11 cellular contexts compared by ENCODE assay signal in genomic region chr7:24668922-24669635, GRCh38.
A peak's percentile ranks its signal among the peaks of the same experiment; 100 is the strongest.
DNase-seq lines count a peak whose midpoint lies in the region; ATAC-seq, FAIRE-seq and TF ChIP-seq lines count a peak whose summit lies in the region.
"Had no signal": no experiment of that assay in that cellular context is flagged by ENCODE, and none has a peak within 500 bp of the region (broad histone marks: within the 10 kb centered on the region; RNA-seq: fewer than 3 reads in every experiment).

No MANE protein-coding gene starts in this region.

- intact Hi-C loops in gastrocnemius medialis (cut with DNase I; ENCODE audit: low total_unique reads): loop anchor here (5.0 kb wide), 1 partner anchor 92 kb away; no protein-coding TSS in a partner anchor

- FAIRE-seq in H54 (lab: Jason Lieb, UNC): peak; percentile 95

- H3K9ac ChIP-seq in SK-N-MC (ENCODE audit: insufficient read length): no peak overlapping the region

- peaks cover 5% of the 10 kb centered on the region in 2 donors for H3K4me1 ChIP-seq in gastrocnemius medialis

- H3K4me3 ChIP-seq in SK-N-MC (no peak overlapping the region), gastrocnemius medialis (no peak overlapping the region)

- 0 out of 2 replicates have a peak, but pooled peaks cover 5% of the 10 kb centered on the region for H3K9me3 ChIP-seq in SK-N-MC (ENCODE audit: low read depth, low read length)
- no peaks in the 10 kb centered on the region for H3K9me3 ChIP-seq in gastrocnemius medialis

- no peaks in the 10 kb centered on the region for H3K27me3 ChIP-seq in gastrocnemius medialis

- in situ Hi-C loops in gastrocnemius medialis (cut with MboI; ENCODE audit: low sequenced_read_pairs in 4 of 4): loop anchor here (10.0 to 25.0 kb wide), 8 partner anchors 94 to 1107 kb away; partner anchors contain the start of genes NPY (in 1 of the 4), PALS2 (in 1 of the 4) and STK31 (in 1 of the 4)

- TF ChIP-seq POLR2A in H54 (IDR thresholded peaks at IDR 0.05; ENCODE audit: low read depth, low read length) (no peak), gastrocnemius medialis (IDR thresholded peaks at IDR 0.05) (no peak)

- DNase-seq in H54 (ENCODE audit: insufficient read length, low spot score): no peak
- DNase-seq in SK-N-MC (ENCODE audit: low read depth, low spot score): no peak
- peak; percentile 27 for DNase-seq in fibroblast of peridontal ligament (ENCODE audit: extremely low read depth)
- DNase-seq in gastrocnemius medialis: no peak
- no peak for DNase-seq in NCI-H2107 treated with DMSO at 0.1 percent for 48 hours (lab: John Stamatoyannopoulos, UW; ENCODE audit: unreplicated experiment)
- DNase-seq: activated naive CD8-positive, alpha-beta T cell treated with anti-CD3 and anti-CD28 coated beads, Interleukin-2, amount 10 ng/mL, durations not matched to agents 7 days and 5 days; NCI-H2171; T1000 had no signal

- no peak for TF ChIP-seq CTCF in gastrocnemius medialis (IDR thresholded peaks at IDR 0.05 in 4 of 5, conservative IDR thresholded peaks at IDR 0.05 in 1 of 5)

- ATAC-seq in gastrocnemius medialis (peak; percentile 66 to 82), HG02938 (IDR thresholded peaks at IDR 0.05; ENCODE audit: unreplicated experiment) (no peak), HG03039 (IDR thresholded peaks at IDR 0.05; ENCODE audit: unreplicated experiment) (no peak), GM19452 (IDR thresholded peaks at IDR 0.05; ENCODE audit: unreplicated experiment) (no peak)

- H3K36me3 ChIP-seq in SK-N-MC (ENCODE audit: insufficient read depth, low read length) (peaks cover 28% of the 10 kb centered on the region), gastrocnemius medialis (no peaks in the 10 kb centered on the region)

- H3K27ac ChIP-seq in SK-N-MC (peak overlapping the region; percentile 61), gastrocnemius medialis (no peak overlapping the region)

Comparison
In these comparisons a context has a peak if more than half of its experiments do, and no peak if none do; other contexts are left out.
1. ATAC-seq: peak in gastrocnemius medialis (2 of 2); none in HG02938 (single experiment), HG03039 (single experiment) and GM19452 (single experiment).